ENCODE assay signal across 9 cellular contexts in genomic region chr6:132715204-132715603, GRCh38. TPM values are rescaled to one million over a fixed set of nuclear protein-coding genes. Genes with fewer than 3 reads are reported as not detected.
DNase-seq lines count a peak whose midpoint lies in the region; ATAC-seq and TF ChIP-seq lines count a peak whose summit lies in the region.
"Had no signal": no experiment of that assay in that cellular context is flagged by ENCODE, and none has a peak within 500 bp of the region (broad histone marks: within the 10 kb centered on the region; RNA-seq: fewer than 3 reads in every experiment).

No MANE protein-coding gene starts in this region.

- H3K23ac ChIP-seq in trophoblast cell (ENCODE audit: low read length) = no peak overlapping the region

- H3K9me3 ChIP-seq in PC-3 (ENCODE audit: low read length) (no peaks in the 10 kb centered on the region), trophoblast cell (ENCODE audit: insufficient read depth, low read depth, low read length) (no peaks in the 10 kb centered on the region)

- POLR2A ChIA-PET in PC-3 (lab: Charles Lee; ENCODE audit: unreplicated experiment) = interaction anchor here (0.7 to 1.0 kb wide), 2 partner anchors 9 to 539 kb away, joined by 4 read pairs; no protein-coding TSS in a partner anchor

- H3K9ac ChIP-seq in PC-3 (ENCODE audit: low read length) (no peak overlapping the region), trophoblast cell (ENCODE audit: low read length) (no peak overlapping the region)

- H3K27me3 ChIP-seq in PC-3 (ENCODE audit: low read length) (no peaks in the 10 kb centered on the region), trophoblast cell (ENCODE audit: insufficient read depth, low read length) (no peaks in the 10 kb centered on the region)

- H3K27ac ChIP-seq in PC-3 (ENCODE audit: low read length) (no peak overlapping the region), trophoblast cell (ENCODE audit: low read depth, low read length) (no peak overlapping the region)

- no peak overlapping the region for H2BK12ac ChIP-seq in trophoblast cell (ENCODE audit: low read length)

- no TSS peak for BruUV-seq in PC-3 (replicated peaks; lab: Mats Ljungman, UMichigan)

- DNase-seq in ELR (ENCODE audit: low read depth) (peak; percentile 86), PC-3 (peak; percentile 72), fibroblast of pulmonary artery (ENCODE audit: low read depth) (peak; percentile 91), trophoblast cell (peak; percentile 86 to 88), SKM-1 (lab: John Stamatoyannopoulos, UW; ENCODE audit: unreplicated experiment) (no peak), GDM1 (lab: John Stamatoyannopoulos, UW) (no peak)

- H3K4me2 ChIP-seq in PC-3 (ENCODE audit: low read length) = no peak overlapping the region
- H3K4me2 ChIP-seq in trophoblast cell (ENCODE audit: low read length) = no peak overlapping the region

- no peak overlapping the region for H4K12ac ChIP-seq in trophoblast cell (ENCODE audit: low read depth, low read length)

- ATAC-seq in PC-3 = peak; percentile 84
- ATAC-seq in GM19463 (IDR thresholded peaks at IDR 0.05; ENCODE audit: unreplicated experiment) = no peak
- no peak for ATAC-seq in GM21526 (IDR thresholded peaks at IDR 0.05; ENCODE audit: low FRiP score, unreplicated experiment)

- H3K9me2 ChIP-seq in PC-3 (replicated peaks; ENCODE audit: low read length) = no peaks in the 10 kb centered on the region

- H2BK5ac ChIP-seq in trophoblast cell (ENCODE audit: low read depth, low read length, poor library complexity) = no peak overlapping the region

- CTCF ChIA-PET in PC-3 (lab: Charles Lee) = interaction anchor here (0.5 to 1.9 kb wide), 8 partner anchors 14 to 1717 kb away, joined by 3 to 11 read pairs (median 4); no protein-coding TSS in a partner anchor

- H2AK5ac ChIP-seq in trophoblast cell (ENCODE audit: low read length) = no peak overlapping the region

- H3K14ac ChIP-seq in trophoblast cell (ENCODE audit: low read length) = no peak overlapping the region

- WGBS in trophoblast cell (ENCODE audit: extremely low coverage, insufficient coverage, insufficient read length) = no CpG with 5 or more reads among the region's 5 CpGs

- TF ChIP-seq CTCF in PC-3 (conservative IDR thresholded peaks at IDR 0.05; ENCODE audit: low read depth, low read length) (peak; percentile 66), fibroblast of pulmonary artery (IDR thresholded peaks at IDR 0.05; ENCODE audit: low read length, missing control alignments) (peak; percentile 73)

- H4K91ac ChIP-seq in trophoblast cell (ENCODE audit: low read depth, low read length) = no peak overlapping the region

- intact Hi-C loops in PC-3 (cut with micrococcal nuclease) = loop anchor here (1.0 to 5.0 kb wide), 4 partner anchors 46 to 185 kb away; no protein-coding TSS in a partner anchor

- H2BK120ac ChIP-seq in trophoblast cell (ENCODE audit: insufficient read depth, low read length, poor library complexity) = no peak overlapping the region

- H3K4ac ChIP-seq in trophoblast cell (ENCODE audit: low read depth, low read length) = no peak overlapping the region

- no peaks in the 10 kb centered on the region for H3K79me1 ChIP-seq in trophoblast cell (ENCODE audit: low read length)

- no peak overlapping the region for H3K18ac ChIP-seq in trophoblast cell (ENCODE audit: low read length)

- H2AFZ ChIP-seq in PC-3 (ENCODE audit: low read length) (no peak overlapping the region), trophoblast cell (ENCODE audit: insufficient read depth, low read length, poor library complexity) (no peak overlapping the region)

- no peak overlapping the region for H4K8ac ChIP-seq in trophoblast cell (ENCODE audit: low read depth, low read length)

- H3K79me2 ChIP-seq in PC-3 (ENCODE audit: low read length) (no peaks in the 10 kb centered on the region), trophoblast cell (ENCODE audit: control insufficient read depth, insufficient read depth, low read length, poor library complexity) (no peaks in the 10 kb centered on the region)

- H4K20me1 ChIP-seq in PC-3 (ENCODE audit: low read length) = no peaks in the 10 kb centered on the region

- H3F3A ChIP-seq in PC-3 (ENCODE audit: low read length, unreplicated experiment) = no peaks in the 10 kb centered on the region

- no peak overlapping the region for H3K4me3 ChIP-seq in PC-3 (ENCODE audit: low read length)
- H3K4me3 ChIP-seq in fibroblast of pulmonary artery (replicated peaks; ENCODE audit: low read depth, low read length) = no peak overlapping the region
- H3K4me3 ChIP-seq in trophoblast cell (ENCODE audit: low read depth, low read length) = no peak overlapping the region

- H3K36me3 ChIP-seq in PC-3 (ENCODE audit: low read depth, low read length) (no peaks in the 10 kb centered on the region), trophoblast cell (ENCODE audit: control insufficient read depth in 1 of 2, insufficient read depth in 2 of 2, low read length in 2 of 2) (no peaks in the 10 kb centered on the region)

- H3K4me1 ChIP-seq in PC-3 (ENCODE audit: insufficient read depth, low read length) = 0 out of 2 replicates have a peak, but pooled peaks cover 8% of the 10 kb centered on the region
- no peaks in the 10 kb centered on the region for H3K4me1 ChIP-seq in trophoblast cell (ENCODE audit: control insufficient read depth in 1 of 2, insufficient read depth in 2 of 2, low read length in 2 of 2)

RNA-seq across cellular contexts. Expression of gene VNN1, which starts 1.3 kb away (rescaled TPM):
- total RNA-seq in PC-3 (2014; rRNA removed) = 0.04 and 0.12 TPM in 2 replicates
- polyA plus RNA-seq in trophoblast cell (2013) = 0.34 and 0.40 TPM in 2 replicates

RNA-seq across cellular contexts. Expression of gene VNN2, which starts 42.5 kb away (rescaled TPM):
- not detected in 2 replicates for total RNA-seq in PC-3 (2014; rRNA removed)
- 0.08 and 0.11 TPM in 2 replicates for polyA plus RNA-seq in trophoblast cell (2013)

RNA-seq across cellular contexts. Expression of gene TAAR1, which starts 56.2 kb away (rescaled TPM):
- not detected in 2 replicates for total RNA-seq in PC-3 (2014; rRNA removed)
- not detected in 2 replicates for polyA plus RNA-seq in trophoblast cell (2013)
- total RNA-seq: aorta had no signal
- polyA plus RNA-seq: aorta had no signal

Comparison
In these comparisons a context has a peak if more than half of its experiments do, and no peak if none do; other contexts are left out.
1. DNase-seq: peak in ELR (single experiment), PC-3 (single experiment), fibroblast of pulmonary artery (single experiment) and trophoblast cell (2 of 2); none in SKM-1 (single experiment) and GDM1 (single experiment).